Comparison of ENCODE assay signal across 15 cellular contexts in the genomic region with DNA sequence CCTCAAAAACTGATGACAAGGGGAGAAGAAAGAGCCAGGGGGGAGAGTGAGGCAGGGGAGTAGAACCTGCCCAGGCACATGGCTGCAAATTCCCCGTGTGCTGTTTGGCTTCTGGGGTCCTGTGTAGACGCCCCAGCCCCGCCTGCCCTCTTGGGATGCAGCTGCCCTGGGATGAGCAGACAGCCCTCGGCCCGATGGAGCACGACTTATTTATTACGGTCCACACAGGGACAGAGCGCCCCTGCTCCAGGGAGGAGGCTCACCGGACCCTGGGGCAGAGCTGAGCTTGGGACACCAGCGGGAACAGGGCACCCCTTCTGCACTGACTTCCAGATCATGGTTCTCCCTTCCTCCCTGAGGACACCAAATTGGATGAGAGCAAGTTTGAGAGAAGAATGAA. TPM values are rescaled to one million over a fixed set of nuclear protein-coding genes. Genes with fewer than 3 reads are reported as not detected.
DNase-seq lines count a peak whose midpoint lies in the region; TF ChIP-seq lines count a peak whose summit lies in the region.
"Had no signal": no experiment of that assay in that cellular context is flagged by ENCODE, and none has a peak within 500 bp of the region (broad histone marks: within the 10 kb centered on the region; RNA-seq: fewer than 3 reads in every experiment).

No MANE protein-coding gene starts in this region.

- no peak for TF ChIP-seq POLR2A in uterus (IDR thresholded peaks at IDR 0.05)

- peaks cover 18% of the 10 kb centered on the region for H3F3A ChIP-seq in Loucy (ENCODE audit: low read depth)

- no peak overlapping the region for H3K4me3 ChIP-seq in CD4-positive, alpha-beta memory T cell (ENCODE audit: low read length in 2 of 2)
- H3K4me3 ChIP-seq in Loucy (ENCODE audit: low read length, poor library complexity, severe bottlenecking), result peak overlapping the region; percentile 74
- no peak overlapping the region for H3K4me3 ChIP-seq in effector memory CD4-positive, alpha-beta T cell (ENCODE audit: insufficient read depth, low read depth, low read length, poor library complexity, severe bottlenecking)
- H3K4me3 ChIP-seq in skin epidermis, result no peak overlapping the region
- H3K4me3 ChIP-seq in uterus, result no peak overlapping the region
- H3K4me3 ChIP-seq: smooth muscle cell had no signal

- H3K27ac Mint-ChIP-seq in CD4-positive, alpha-beta memory T cell, result peak overlapping the region; percentile 15 to 92 (median 87)

- H3K9me2 ChIP-seq in Loucy (replicated peaks; ENCODE audit: low read depth, low read length), result no peaks in the 10 kb centered on the region

- H3K27ac ChIP-seq in CD4-positive, alpha-beta memory T cell (ENCODE audit: low read depth, low read length), result peak overlapping the region; percentile 15
- peak overlapping the region; percentile 27 for H3K27ac ChIP-seq in effector memory CD4-positive, alpha-beta T cell (ENCODE audit: insufficient read depth, low read length, poor library complexity, severe bottlenecking)
- peak overlapping the region in 12 of 21 experiments; percentile 26 to 91 (median 82) for H3K27ac ChIP-seq in skin epidermis
- peak overlapping the region in 1 of 2 donors; percentile 81 for H3K27ac ChIP-seq in uterus
- H3K27ac ChIP-seq in substantia nigra (ENCODE audit: low read depth, low read length, poor library complexity, severe bottlenecking), result no peak overlapping the region
- H3K27ac ChIP-seq: C4-2B, neutrophil had no signal

- peak overlapping the region; percentile 97 for H3K9ac ChIP-seq in Loucy (ENCODE audit: low read depth, low read length, poor library complexity, severe bottlenecking)

- intact Hi-C loops in CD4-positive, alpha-beta memory T cell (cut with micrococcal nuclease), result no loop called here
- intact Hi-C loops in uterus (cut with DNase I; ENCODE audit: low total_unique reads), result no loop called here

- peaks cover 97% of the 10 kb centered on the region for H3K79me2 ChIP-seq in Loucy (ENCODE audit: insufficient read depth, low read length)

- H3K27me3 Mint-ChIP-seq in CD4-positive, alpha-beta memory T cell, result peaks cover 0 to 1% of the 10 kb centered on the region in 2 donors

- peaks cover 0 to 3% (median 0%) of the 10 kb centered on the region in 8 donors for H3K9me3 Mint-ChIP-seq in CD4-positive, alpha-beta memory T cell

- CTCF ChIA-PET in CD4-positive, alpha-beta memory T cell (lab: Charles Lee; ENCODE audit: partially characterized antibody), result interaction anchor here (5.1 to 7.5 kb wide), 3 partner anchors 32 to 121 kb away, joined by 54 to 254 read pairs (median 62); a partner anchor contains a TSS

- POLR2A ChIA-PET in CD4-positive, alpha-beta memory T cell (lab: Charles Lee; ENCODE audit: partially characterized antibody), result interaction anchor here (3.5 to 4.3 kb wide), 2 partner anchors 8 to 33 kb away, joined by 45 to 48 read pairs; no protein-coding TSS in a partner anchor

- peaks cover 68% of the 10 kb centered on the region for H3K4me1 ChIP-seq in CD4-positive, alpha-beta memory T cell (ENCODE audit: insufficient read depth, low read length)
- H3K4me1 ChIP-seq in Loucy (ENCODE audit: insufficient read depth, low read length, poor library complexity, severe bottlenecking), result peaks cover 75% of the 10 kb centered on the region
- peaks cover 48% of the 10 kb centered on the region for H3K4me1 ChIP-seq in effector memory CD4-positive, alpha-beta T cell (ENCODE audit: control insufficient read depth, insufficient read depth, low read length, poor library complexity, severe bottlenecking)
- H3K4me1 ChIP-seq in uterus, result peaks cover 19 to 23% of the 10 kb centered on the region in 2 donors

- H3K4me3 Mint-ChIP-seq in CD4-positive, alpha-beta memory T cell, result peak overlapping the region in 4 of 8 donors; percentile 21 to 61 (median 47)

- no peaks in the 10 kb centered on the region for H3K9me3 ChIP-seq in CD4-positive, alpha-beta memory T cell (ENCODE audit: control insufficient read depth in 1 of 2, low read length in 2 of 2)
- H3K9me3 ChIP-seq in Loucy (ENCODE audit: insufficient read depth, low read depth, low read length) (no peaks in the 10 kb centered on the region), uterus (no peaks in the 10 kb centered on the region)
- no peaks in the 10 kb centered on the region for H3K9me3 ChIP-seq in effector memory CD4-positive, alpha-beta T cell (ENCODE audit: control insufficient read depth, low read length)
- H3K9me3 ChIP-seq: neutrophil had no signal

- H3K36me3 Mint-ChIP-seq in CD4-positive, alpha-beta memory T cell, result no peaks in the 10 kb centered on the region

- peak overlapping the region; percentile 95 for H3K4me2 ChIP-seq in Loucy (ENCODE audit: low read depth, low read length, poor library complexity, severe bottlenecking)
- H3K4me2 ChIP-seq: smooth muscle cell had no signal

- TF ChIP-seq CTCF in Loucy (conservative IDR thresholded peaks at IDR 0.05; ENCODE audit: low read length), result no peak
- no peak for TF ChIP-seq CTCF in uterus (IDR thresholded peaks at IDR 0.05)

- no peak overlapping the region for H2AFZ ChIP-seq in Loucy (ENCODE audit: low read length)

- H3K27me3 ChIP-seq in CD4-positive, alpha-beta memory T cell (ENCODE audit: insufficient read depth, low read length), result no peaks in the 10 kb centered on the region
- H3K27me3 ChIP-seq in Loucy (ENCODE audit: insufficient read depth, low read length, poor library complexity, severe bottlenecking), result no peaks in the 10 kb centered on the region
- no peaks in the 10 kb centered on the region for H3K27me3 ChIP-seq in effector memory CD4-positive, alpha-beta T cell (replicated peaks; ENCODE audit: control insufficient read depth, insufficient read depth, low read length, poor library complexity, severe bottlenecking)
- no peaks in the 10 kb centered on the region for H3K27me3 ChIP-seq in uterus

- peaks cover 37 to 80% (median 54%) of the 10 kb centered on the region in 4 donors for H3K4me1 Mint-ChIP-seq in CD4-positive, alpha-beta memory T cell

- peaks cover 27% of the 10 kb centered on the region for H4K20me1 ChIP-seq in Loucy (ENCODE audit: insufficient read depth, low read length, poor library complexity, severe bottlenecking)

- no peak for DNase-seq in CD4-positive, alpha-beta memory T cell
- no peak for DNase-seq in effector memory CD4-positive, alpha-beta T cell
- DNase-seq in uterus, result no peak
- DNase-seq in SHP77 treated with DMSO at 0.1 percent for 48 hours (lab: John Stamatoyannopoulos, UW), result no peak
- no peak for DNase-seq in substantia nigra (lab: John Stamatoyannopoulos, UW)
- DNase-seq: activated gamma-delta T cell, KG1, mesendoderm, NCI-H146, NCI-H510A had no signal

- no peaks in the 10 kb centered on the region for H3K36me3 ChIP-seq in CD4-positive, alpha-beta memory T cell (ENCODE audit: insufficient read depth, low read length)
- peaks cover 56% of the 10 kb centered on the region for H3K36me3 ChIP-seq in Loucy (ENCODE audit: insufficient read depth, low read length)
- no peaks in the 10 kb centered on the region for H3K36me3 ChIP-seq in effector memory CD4-positive, alpha-beta T cell (ENCODE audit: control insufficient read depth, insufficient read depth, low read length)
- no peaks in the 10 kb centered on the region for H3K36me3 ChIP-seq in uterus
- H3K36me3 ChIP-seq: neutrophil had no signal

RNA-seq across cellular contexts. Expression of a gene that starts 9.1 kb away (rescaled TPM):
- total RNA-seq in CD4-positive, alpha-beta memory T cell, result under 1 TPM; 0.17 to 0.20 TPM
- polyA plus RNA-seq in CD4-positive, alpha-beta memory T cell, result under 1 TPM in 1 of 2 donors, not detected in 1; 0.09 TPM
- total RNA-seq in uterus, result 1 to 10 TPM; 1.3 to 5.7 (median 3.3) TPM

RNA-seq across cellular contexts. Expression of a gene that starts 40.8 kb away (rescaled TPM):
- 10 to 100 TPM; 11.7 to 13.4 TPM for total RNA-seq in CD4-positive, alpha-beta memory T cell
- polyA plus RNA-seq in CD4-positive, alpha-beta memory T cell, result 10 to 100 TPM; 18.4 to 22.3 TPM
- 10 to 100 TPM in 3 of 4 donors, 1 to 10 TPM in 1; 5.9 to 39.7 (median 16.2) TPM for total RNA-seq in uterus
